ENCODE assay signal across 2 cellular contexts in genomic region chr18:72692595-72692994, GRCh38.
TF ChIP-seq lines count a peak whose summit lies in the region.

No MANE protein-coding gene starts in this region.

TF ChIP-seq in SK-N-SH, 30 proteins besides CTCF, POLR2A, EP300 and RAD21 (continued from another document):
- TF ChIP-seq IRF3 (IDR thresholded peaks at IDR 0.05; ENCODE audit: low read depth, low read length) (no peak), GATA2 (CRISPR knock-in tag; IDR thresholded peaks at IDR 0.05) (no peak), EZH2phosphoT487 (IDR thresholded peaks at IDR 0.05; ENCODE audit: borderline replicate concordance, low read depth) (no peak)

TF ChIP-seq in SK-N-SH treated with all-trans-retinoic acid at 6 μM for 48 hours, 23 proteins besides CTCF, POLR2A, EP300 and RAD21 (continued from another document):
- TF ChIP-seq CSDC2 (CRISPR knock-in tag; IDR thresholded peaks at IDR 0.05) (no peak), PPARA (CRISPR knock-in tag; IDR thresholded peaks at IDR 0.05; ENCODE audit: borderline replicate concordance) (no peak), CREB5 (CRISPR knock-in tag; IDR thresholded peaks at IDR 0.05; ENCODE audit: low read depth) (no peak), ZNF565 (CRISPR knock-in tag; conservative IDR thresholded peaks at IDR 0.05; ENCODE audit: low read depth) (no peak), ISL1 (CRISPR knock-in tag; IDR thresholded peaks at IDR 0.05) (no peak), ESRRG (CRISPR knock-in tag; IDR thresholded peaks at IDR 0.05) (no peak), TSHZ2 (CRISPR knock-in tag; IDR thresholded peaks at IDR 0.05) (no peak)
